33 cellular contexts compared by ENCODE assay signal in the genomic region with DNA sequence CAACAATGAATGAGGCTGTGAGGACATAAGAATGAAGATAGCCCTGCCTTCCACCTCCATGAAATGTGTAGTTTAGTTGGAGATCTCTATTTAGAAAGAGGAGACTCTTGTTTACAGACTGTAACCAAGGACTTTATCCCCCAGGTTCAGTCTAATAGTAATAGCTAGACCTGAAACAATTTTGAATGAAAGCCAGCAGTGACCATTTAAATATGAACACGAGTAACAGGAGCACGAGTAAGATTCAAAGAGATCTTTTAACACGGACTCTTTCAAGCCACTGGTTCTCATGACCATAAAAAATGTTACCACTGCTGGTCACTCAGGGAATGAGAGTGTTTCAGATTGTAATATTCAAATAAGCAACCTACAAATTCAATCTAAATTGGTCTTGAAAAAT.
"Had no signal": no experiment of that assay in that cellular context is flagged by ENCODE, and none has a peak within 500 bp of the region (broad histone marks: within the 10 kb centered on the region; RNA-seq: fewer than 3 reads in every experiment).

No MANE protein-coding gene starts in this region.

- ATAC-seq: activated CD8-positive, alpha-beta memory T cell treated with anti-CD3 and anti-CD28 coated beads, Interleukin-2, amount 10 ng/mL, durations not matched to agents 7 days and 5 days; activated naive CD4-positive, alpha-beta T cell treated with anti-CD3 and anti-CD28 coated beads, Interleukin-2, amount 50 U/mL, for 72 hours; activated naive CD8-positive, alpha-beta T cell treated with anti-CD3 and anti-CD28 coated beads, Interleukin-2, amount 50 U/mL, for 24 hours; body of pancreas; Panc1; Right ventricle myocardium inferior had no signal

- H3K27me3 ChIP-seq: ascending aorta, body of pancreas, SJCRH30 had no signal

- H3K9me3 Mint-ChIP-seq: activated B cell treated with CpG ODN at 0.5 μM for 24 hours; activated CD4-positive, alpha-beta T cell treated with anti-CD3 and anti-CD28 coated beads, Interleukin-2, amount 10 ng/mL, durations not matched to agents 24 days and 14 days; activated naive CD8-positive, alpha-beta T cell treated with anti-CD3 and anti-CD28 coated beads, Interleukin-2, amount 50 U/mL, for 24 hours; activated T-cell treated with anti-CD3 and anti-CD28 coated beads, Interleukin-2, amount 50 U/mL, for 24 hours had no signal

- H3K36me3 ChIP-seq: ascending aorta, SJCRH30 had no signal

- H3K36me3 Mint-ChIP-seq: activated CD8-positive, alpha-beta memory T cell treated with anti-CD3 and anti-CD28 coated beads, Interleukin-2, amount 10 ng/mL, durations not matched to agents 7 days and 5 days had no signal

- H3K9me3 ChIP-seq: ascending aorta, body of pancreas, SJCRH30 had no signal

- H3K4me3 Mint-ChIP-seq: activated B cell treated with CpG ODN at 0.5 μM for 24 hours; activated CD4-positive, alpha-beta T cell treated with anti-CD3 and anti-CD28 coated beads, Interleukin-2, amount 10 ng/mL, durations not matched to agents 24 days and 14 days; activated CD8-positive, alpha-beta memory T cell treated with anti-CD3 and anti-CD28 coated beads, Interleukin-2, amount 10 ng/mL, durations not matched to agents 7 days and 5 days; activated naive CD8-positive, alpha-beta T cell treated with anti-CD3 and anti-CD28 coated beads, Interleukin-2, amount 50 U/mL, for 24 hours; activated T-cell treated with anti-CD3 and anti-CD28 coated beads, Interleukin-2, amount 50 U/mL, for 24 hours had no signal

- FAIRE-seq: bronchial epithelial cell, TTC549 had no signal

- H3K27ac Mint-ChIP-seq: activated B cell treated with CpG ODN at 0.5 μM for 24 hours; activated CD4-positive, alpha-beta T cell treated with anti-CD3 and anti-CD28 coated beads, Interleukin-2, amount 10 ng/mL, durations not matched to agents 24 days and 14 days; activated CD8-positive, alpha-beta memory T cell treated with anti-CD3 and anti-CD28 coated beads, Interleukin-2, amount 10 ng/mL, durations not matched to agents 7 days and 5 days; activated naive CD4-positive, alpha-beta T cell treated with anti-CD3 and anti-CD28 coated beads, Interleukin-2, amount 50 U/mL, for 72 hours; activated naive CD8-positive, alpha-beta T cell treated with anti-CD3 and anti-CD28 coated beads, Interleukin-2, amount 50 U/mL, for 24 hours; activated T-cell treated with anti-CD3 and anti-CD28 coated beads, Interleukin-2, amount 50 U/mL, for 24 hours had no signal

- H3K27ac ChIP-seq: ascending aorta, body of pancreas, SJCRH30 had no signal

- DNase-seq: activated B cell treated with CpG ODN at 0.5 μM for 24 hours; activated CD4-positive, alpha-beta T cell treated with anti-CD3 and anti-CD28 coated beads for 1 hour; activated CD4-positive, alpha-beta T cell treated with anti-CD3 and anti-CD28 coated beads, Interleukin-2, amount 10 ng/mL, durations not matched to agents 24 days and 14 days; activated CD4-positive, alpha-beta T cell treated with anti-CD3 and anti-CD28 coated beads, Interleukin-2, amount 50 U/mL, for 48 hours; activated CD8-positive, alpha-beta memory T cell treated with anti-CD3 and anti-CD28 coated beads, Interleukin-2, amount 10 ng/mL, durations not matched to agents 7 days and 5 days; activated effector memory CD4-positive, alpha-beta T cell treated with anti-CD3 and anti-CD28 coated beads, Interleukin-2, amount 50 U/mL, for 16 hours; activated naive CD4-positive, alpha-beta T cell treated with Interleukin-2 at 50 U/mL for 16 hours; activated naive CD8-positive, alpha-beta T cell treated with anti-CD3 and anti-CD28 coated beads, Interleukin-2, amount 50 U/mL, for 24 hours; activated T-cell treated with anti-CD3 and anti-CD28 coated beads, Interleukin-2, amount 50 U/mL, for 24 hours; amniotic stem cell; body of pancreas; central memory CD4-positive, alpha-beta T cell; Kasumi-1; KBM-7; NCI-H1105 treated with DMSO at 0.1 percent for 48 hours; NCI-H1436 treated with DMSO at 0.1 percent for 48 hours; NCI-H187 treated with DMSO at 0.1 percent for 48 hours; NCI-H2171; NCI-H226; NCI-H526; NCI-H774; NK-92 treated with Interleukin-12 subunit alpha and Interleukin-12 subunit beta, amount 100 ng/mL, for 24 hours; OCI-M1; RPMI8226; SJCRH30; T-helper 2 cell; T1000 had no signal

- H3K4me1 ChIP-seq: ascending aorta, body of pancreas had no signal

- H3K4me3 ChIP-seq: ascending aorta, body of pancreas, SJCRH30 had no signal
